1 cellular context compared by ENCODE assay signal in the genomic region with DNA sequence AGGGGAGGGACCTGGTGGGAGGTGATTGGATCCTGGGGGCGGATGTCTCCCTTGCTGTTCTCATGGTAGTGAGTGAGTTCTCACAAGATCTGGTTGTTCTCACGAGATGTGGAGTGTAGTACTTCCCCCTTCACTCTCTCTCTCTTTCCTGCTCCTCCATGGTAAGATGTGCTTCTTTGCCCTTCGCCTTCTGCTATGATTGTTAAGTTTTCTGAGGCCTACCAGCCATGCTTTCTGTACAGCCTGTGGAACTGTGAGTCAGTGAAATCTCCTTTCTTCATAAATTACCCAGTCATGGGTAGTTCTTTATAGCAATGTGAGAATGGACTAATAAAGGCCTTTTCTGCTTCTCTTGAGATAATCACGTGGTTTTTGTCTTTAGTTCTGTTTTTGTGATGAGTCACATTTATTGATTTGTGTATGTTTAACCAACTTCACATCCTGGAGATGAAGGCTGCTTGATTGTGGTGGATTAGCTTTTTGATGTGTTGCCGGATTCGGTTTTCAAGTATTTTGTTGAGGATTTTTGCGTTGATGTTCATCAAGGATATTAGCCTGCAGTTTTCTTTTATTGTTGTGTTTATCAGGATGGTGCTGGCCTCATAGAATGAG.
TF ChIP-seq lines count a peak whose summit lies in the region.

No MANE protein-coding gene starts in this region.

TF ChIP-seq in K562, 482 proteins besides CTCF, POLR2A, EP300 and RAD21 (continued from another document and continues in another):
- TF ChIP-seq, protein P1, sequence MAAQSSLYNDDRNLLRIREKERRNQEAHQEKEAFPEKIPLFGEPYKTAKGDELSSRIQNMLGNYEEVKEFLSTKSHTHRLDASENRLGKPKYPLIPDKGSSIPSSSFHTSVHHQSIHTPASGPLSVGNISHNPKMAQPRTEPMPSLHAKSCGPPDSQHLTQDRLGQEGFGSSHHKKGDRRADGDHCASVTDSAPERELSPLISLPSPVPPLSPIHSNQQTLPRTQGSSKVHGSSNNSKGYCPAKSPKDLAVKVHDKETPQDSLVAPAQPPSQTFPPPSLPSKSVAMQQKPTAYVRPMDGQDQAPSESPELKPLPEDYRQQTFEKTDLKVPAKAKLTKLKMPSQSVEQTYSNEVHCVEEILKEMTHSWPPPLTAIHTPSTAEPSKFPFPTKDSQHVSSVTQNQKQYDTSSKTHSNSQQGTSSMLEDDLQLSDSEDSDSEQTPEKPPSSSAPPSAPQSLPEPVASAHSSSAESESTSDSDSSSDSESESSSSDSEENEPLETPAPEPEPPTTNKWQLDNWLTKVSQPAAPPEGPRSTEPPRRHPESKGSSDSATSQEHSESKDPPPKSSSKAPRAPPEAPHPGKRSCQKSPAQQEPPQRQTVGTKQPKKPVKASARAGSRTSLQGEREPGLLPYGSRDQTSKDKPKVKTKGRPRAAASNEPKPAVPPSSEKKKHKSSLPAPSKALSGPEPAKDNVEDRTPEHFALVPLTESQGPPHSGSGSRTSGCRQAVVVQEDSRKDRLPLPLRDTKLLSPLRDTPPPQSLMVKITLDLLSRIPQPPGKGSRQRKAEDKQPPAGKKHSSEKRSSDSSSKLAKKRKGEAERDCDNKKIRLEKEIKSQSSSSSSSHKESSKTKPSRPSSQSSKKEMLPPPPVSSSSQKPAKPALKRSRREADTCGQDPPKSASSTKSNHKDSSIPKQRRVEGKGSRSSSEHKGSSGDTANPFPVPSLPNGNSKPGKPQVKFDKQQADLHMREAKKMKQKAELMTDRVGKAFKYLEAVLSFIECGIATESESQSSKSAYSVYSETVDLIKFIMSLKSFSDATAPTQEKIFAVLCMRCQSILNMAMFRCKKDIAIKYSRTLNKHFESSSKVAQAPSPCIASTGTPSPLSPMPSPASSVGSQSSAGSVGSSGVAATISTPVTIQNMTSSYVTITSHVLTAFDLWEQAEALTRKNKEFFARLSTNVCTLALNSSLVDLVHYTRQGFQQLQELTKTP (IDR thresholded peaks at IDR 0.05; ENCODE audit: low read depth in 1 of 2, partially characterized antibody in 2 of 2) = peak in 1 of 2 experiments; percentile 60
- peak; percentile 79; the same call in 1 of the 2 replicates for TF ChIP-seq CBX1 (IDR thresholded peaks at IDR 0.05; ENCODE audit: low read depth)
- 0 out of 2 replicates have a peak, but pooled peaks have one; percentile 32 for TF ChIP-seq SMARCA5 (IDR thresholded peaks at IDR 0.05)
- TF ChIP-seq SOX6 (IDR thresholded peaks at IDR 0.05) = peak; percentile 65
- no peak for TF ChIP-seq ZNF830 (CRISPR knock-in tag; IDR thresholded peaks at IDR 0.05)
- TF ChIP-seq RAD51 (IDR thresholded peaks at IDR 0.05; ENCODE audit: borderline replicate concordance, low read depth) = peak; percentile 90
- TF ChIP-seq, protein P2, sequence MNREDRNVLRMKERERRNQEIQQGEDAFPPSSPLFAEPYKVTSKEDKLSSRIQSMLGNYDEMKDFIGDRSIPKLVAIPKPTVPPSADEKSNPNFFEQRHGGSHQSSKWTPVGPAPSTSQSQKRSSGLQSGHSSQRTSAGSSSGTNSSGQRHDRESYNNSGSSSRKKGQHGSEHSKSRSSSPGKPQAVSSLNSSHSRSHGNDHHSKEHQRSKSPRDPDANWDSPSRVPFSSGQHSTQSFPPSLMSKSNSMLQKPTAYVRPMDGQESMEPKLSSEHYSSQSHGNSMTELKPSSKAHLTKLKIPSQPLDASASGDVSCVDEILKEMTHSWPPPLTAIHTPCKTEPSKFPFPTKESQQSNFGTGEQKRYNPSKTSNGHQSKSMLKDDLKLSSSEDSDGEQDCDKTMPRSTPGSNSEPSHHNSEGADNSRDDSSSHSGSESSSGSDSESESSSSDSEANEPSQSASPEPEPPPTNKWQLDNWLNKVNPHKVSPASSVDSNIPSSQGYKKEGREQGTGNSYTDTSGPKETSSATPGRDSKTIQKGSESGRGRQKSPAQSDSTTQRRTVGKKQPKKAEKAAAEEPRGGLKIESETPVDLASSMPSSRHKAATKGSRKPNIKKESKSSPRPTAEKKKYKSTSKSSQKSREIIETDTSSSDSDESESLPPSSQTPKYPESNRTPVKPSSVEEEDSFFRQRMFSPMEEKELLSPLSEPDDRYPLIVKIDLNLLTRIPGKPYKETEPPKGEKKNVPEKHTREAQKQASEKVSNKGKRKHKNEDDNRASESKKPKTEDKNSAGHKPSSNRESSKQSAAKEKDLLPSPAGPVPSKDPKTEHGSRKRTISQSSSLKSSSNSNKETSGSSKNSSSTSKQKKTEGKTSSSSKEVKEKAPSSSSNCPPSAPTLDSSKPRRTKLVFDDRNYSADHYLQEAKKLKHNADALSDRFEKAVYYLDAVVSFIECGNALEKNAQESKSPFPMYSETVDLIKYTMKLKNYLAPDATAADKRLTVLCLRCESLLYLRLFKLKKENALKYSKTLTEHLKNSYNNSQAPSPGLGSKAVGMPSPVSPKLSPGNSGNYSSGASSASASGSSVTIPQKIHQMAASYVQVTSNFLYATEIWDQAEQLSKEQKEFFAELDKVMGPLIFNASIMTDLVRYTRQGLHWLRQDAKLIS (CRISPR knock-in tag; IDR thresholded peaks at IDR 0.05) = peak; percentile 87; the same call in 1 of the 2 replicates
- peak; percentile 82 for TF ChIP-seq RBM25 (IDR thresholded peaks at IDR 0.05; ENCODE audit: low read depth, low read length, severe bottlenecking)
- 0 out of 4 replicates have a peak, but pooled peaks of 1 of the 2 experiments have one; percentile 8 for TF ChIP-seq MAZ (CRISPR knock-in tag; conservative IDR thresholded peaks at IDR 0.05 in 1 of 2, IDR thresholded peaks at IDR 0.05 in 1 of 2)
- 0 out of 2 replicates have a peak, but pooled peaks have one; percentile 55 for TF ChIP-seq NR2C1 (IDR thresholded peaks at IDR 0.05)
- peak; percentile 75 for TF ChIP-seq NR2C1 (tag; IDR thresholded peaks at IDR 0.05)
- peak; percentile 55 for TF ChIP-seq CBFA2T2 (conservative IDR thresholded peaks at IDR 0.05)
- TF ChIP-seq, protein P3, sequence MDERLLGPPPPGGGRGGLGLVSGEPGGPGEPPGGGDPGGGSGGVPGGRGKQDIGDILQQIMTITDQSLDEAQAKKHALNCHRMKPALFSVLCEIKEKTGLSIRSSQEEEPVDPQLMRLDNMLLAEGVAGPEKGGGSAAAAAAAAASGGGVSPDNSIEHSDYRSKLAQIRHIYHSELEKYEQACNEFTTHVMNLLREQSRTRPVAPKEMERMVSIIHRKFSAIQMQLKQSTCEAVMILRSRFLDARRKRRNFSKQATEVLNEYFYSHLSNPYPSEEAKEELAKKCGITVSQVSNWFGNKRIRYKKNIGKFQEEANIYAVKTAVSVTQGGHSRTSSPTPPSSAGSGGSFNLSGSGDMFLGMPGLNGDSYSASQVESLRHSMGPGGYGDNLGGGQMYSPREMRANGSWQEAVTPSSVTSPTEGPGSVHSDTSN (CRISPR knock-in tag; IDR thresholded peaks at IDR 0.05; ENCODE audit: low read depth) = no peak
- TF ChIP-seq, protein P3 (tag; conservative IDR thresholded peaks at IDR 0.05; ENCODE audit: low read depth) = peak; percentile 39; the same call in 1 of the 2 replicates
- TF ChIP-seq, protein P4, sequence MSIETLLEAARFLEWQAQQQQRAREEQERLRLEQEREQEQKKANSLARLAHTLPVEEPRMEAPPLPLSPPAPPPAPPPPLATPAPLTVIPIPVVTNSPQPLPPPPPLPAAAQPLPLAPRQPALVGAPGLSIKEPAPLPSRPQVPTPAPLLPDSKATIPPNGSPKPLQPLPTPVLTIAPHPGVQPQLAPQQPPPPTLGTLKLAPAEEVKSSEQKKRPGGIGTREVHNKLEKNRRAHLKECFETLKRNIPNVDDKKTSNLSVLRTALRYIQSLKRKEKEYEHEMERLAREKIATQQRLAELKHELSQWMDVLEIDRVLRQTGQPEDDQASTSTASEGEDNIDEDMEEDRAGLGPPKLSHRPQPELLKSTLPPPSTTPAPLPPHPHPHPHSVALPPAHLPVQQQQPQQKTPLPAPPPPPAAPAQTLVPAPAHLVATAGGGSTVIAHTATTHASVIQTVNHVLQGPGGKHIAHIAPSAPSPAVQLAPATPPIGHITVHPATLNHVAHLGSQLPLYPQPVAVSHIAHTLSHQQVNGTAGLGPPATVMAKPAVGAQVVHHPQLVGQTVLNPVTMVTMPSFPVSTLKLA (conservative IDR thresholded peaks at IDR 0.05) = peak; percentile 68 to 85
- TF ChIP-seq SUPT5H (IDR thresholded peaks at IDR 0.05) = peak; percentile 68
- TF ChIP-seq, protein P5, sequence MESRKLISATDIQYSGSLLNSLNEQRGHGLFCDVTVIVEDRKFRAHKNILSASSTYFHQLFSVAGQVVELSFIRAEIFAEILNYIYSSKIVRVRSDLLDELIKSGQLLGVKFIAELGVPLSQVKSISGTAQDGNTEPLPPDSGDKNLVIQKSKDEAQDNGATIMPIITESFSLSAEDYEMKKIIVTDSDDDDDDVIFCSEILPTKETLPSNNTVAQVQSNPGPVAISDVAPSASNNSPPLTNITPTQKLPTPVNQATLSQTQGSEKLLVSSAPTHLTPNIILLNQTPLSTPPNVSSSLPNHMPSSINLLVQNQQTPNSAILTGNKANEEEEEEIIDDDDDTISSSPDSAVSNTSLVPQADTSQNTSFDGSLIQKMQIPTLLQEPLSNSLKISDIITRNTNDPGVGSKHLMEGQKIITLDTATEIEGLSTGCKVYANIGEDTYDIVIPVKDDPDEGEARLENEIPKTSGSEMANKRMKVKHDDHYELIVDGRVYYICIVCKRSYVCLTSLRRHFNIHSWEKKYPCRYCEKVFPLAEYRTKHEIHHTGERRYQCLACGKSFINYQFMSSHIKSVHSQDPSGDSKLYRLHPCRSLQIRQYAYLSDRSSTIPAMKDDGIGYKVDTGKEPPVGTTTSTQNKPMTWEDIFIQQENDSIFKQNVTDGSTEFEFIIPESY (CRISPR knock-in tag; IDR thresholded peaks at IDR 0.05) = no peak
- TF ChIP-seq TEAD4 (IDR thresholded peaks at IDR 0.05; ENCODE audit: low read length) = 0 out of 2 replicates have a peak, but pooled peaks have one; percentile 22
- no peak for TF ChIP-seq TEAD4 (CRISPR knock-in tag; IDR thresholded peaks at IDR 0.05; ENCODE audit: borderline replicate concordance)
- TF ChIP-seq, protein P6, sequence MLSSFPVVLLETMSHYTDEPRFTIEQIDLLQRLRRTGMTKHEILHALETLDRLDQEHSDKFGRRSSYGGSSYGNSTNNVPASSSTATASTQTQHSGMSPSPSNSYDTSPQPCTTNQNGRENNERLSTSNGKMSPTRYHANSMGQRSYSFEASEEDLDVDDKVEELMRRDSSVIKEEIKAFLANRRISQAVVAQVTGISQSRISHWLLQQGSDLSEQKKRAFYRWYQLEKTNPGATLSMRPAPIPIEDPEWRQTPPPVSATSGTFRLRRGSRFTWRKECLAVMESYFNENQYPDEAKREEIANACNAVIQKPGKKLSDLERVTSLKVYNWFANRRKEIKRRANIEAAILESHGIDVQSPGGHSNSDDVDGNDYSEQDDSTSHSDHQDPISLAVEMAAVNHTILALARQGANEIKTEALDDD (IDR thresholded peaks at IDR 0.05) = 0 out of 2 replicates have a peak, but pooled peaks have one; percentile 46
- TF ChIP-seq RBM17 (IDR thresholded peaks at IDR 0.05; ENCODE audit: borderline replicate concordance, low read depth, low read length) = no peak
- TF ChIP-seq, protein P7, sequence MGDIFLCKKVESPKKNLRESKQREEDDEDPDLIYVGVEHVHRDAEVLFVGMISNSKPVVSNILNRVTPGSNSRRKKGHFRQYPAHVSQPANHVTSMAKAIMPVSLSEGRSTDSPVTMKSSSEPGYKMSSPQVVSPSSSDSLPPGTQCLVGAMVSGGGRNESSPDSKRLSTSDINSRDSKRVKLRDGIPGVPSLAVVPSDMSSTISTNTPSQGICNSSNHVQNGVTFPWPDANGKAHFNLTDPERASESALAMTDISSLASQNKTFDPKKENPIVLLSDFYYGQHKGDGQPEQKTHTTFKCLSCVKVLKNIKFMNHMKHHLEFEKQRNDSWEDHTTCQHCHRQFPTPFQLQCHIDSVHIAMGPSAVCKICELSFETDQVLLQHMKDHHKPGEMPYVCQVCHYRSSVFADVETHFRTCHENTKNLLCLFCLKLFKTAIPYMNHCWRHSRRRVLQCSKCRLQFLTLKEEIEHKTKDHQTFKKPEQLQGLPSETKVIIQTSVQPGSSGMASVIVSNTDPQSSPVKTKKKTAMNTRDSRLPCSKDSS (IDR thresholded peaks at IDR 0.05; ENCODE audit: low read depth, partially characterized antibody) = peak; percentile 7
- TF ChIP-seq HDAC3 (IDR thresholded peaks at IDR 0.05; ENCODE audit: borderline replicate concordance, partially characterized antibody) = peak; percentile 51
- TF ChIP-seq GTF2A2 (tag; IDR thresholded peaks at IDR 0.05) = no peak
- no peak for TF ChIP-seq ATF1 (CRISPR knock-in tag; IDR thresholded peaks at IDR 0.05)
- TF ChIP-seq ATF1 (tag; IDR thresholded peaks at IDR 0.05) = peak; percentile 55
- TF ChIP-seq SMARCC2 (IDR thresholded peaks at IDR 0.05; ENCODE audit: low read depth) = peak; percentile 71
- TF ChIP-seq ARNT (IDR thresholded peaks at IDR 0.05) = peak in 1 of 2 experiments; percentile 62; a peak in 3 of 4 replicates
- peak; percentile 71 for TF ChIP-seq POLR2AphosphoS5 (IDR thresholded peaks at IDR 0.05; ENCODE audit: control insufficient read depth, insufficient read depth, low read depth, low read length)
